Comparison of ENCODE assay signal across 8 cellular contexts in genomic region chr1:151908228-151908691, GRCh38. TPM values are rescaled to one million over a fixed set of nuclear protein-coding genes. Genes with fewer than 3 reads are reported as not detected.
DNase-seq lines count a peak whose midpoint lies in the region; ATAC-seq, FAIRE-seq and TF ChIP-seq lines count a peak whose summit lies in the region.

No MANE protein-coding gene starts in this region.

- no peaks in the 10 kb centered on the region for H3K79me2 ChIP-seq in HepG2 (ENCODE audit: insufficient read depth, low read length)

- ATAC-seq in HepG2: no peak

- H3K27ac ChIP-seq in AG04450 (ENCODE audit: low read depth, low read length): no peak overlapping the region
- H3K27ac ChIP-seq in HepG2 (ENCODE audit: extremely low read length, insufficient read depth, low read length): peak overlapping the region; percentile 74
- H3K27ac ChIP-seq in sigmoid colon: peak overlapping the region in 2 of 4 donors; percentile 81 to 88

- peaks cover 5% of the 10 kb centered on the region for H3K27me3 Mint-ChIP-seq in activated T-helper 1 cell treated with anti-CD3 and anti-CD28 coated beads, Interleukin-12 subunit alpha, Interleukin-12 subunit beta, Interleukin-2, Interleukin-4 antibody, amounts not matched to agents 30 ng/mL and 10 ng/mL and 1 ng/mL, durations not matched to agents 14 hours and 24 hours and 36 hours (ENCODE audit: insufficient read depth)

- CTCF ChIA-PET in AG04450 (lab: Charles Lee) (interaction anchor here (0.5 to 3.9 kb wide), 6 partner anchors 9 to 678 kb away, joined by 3 to 24 read pairs (median 6); no protein-coding TSS in a partner anchor), HepG2 (lab: Yijun Ruan, JAX; ENCODE audit: low intra/inter-chr PET ratio, low total read pairs) (no interaction called here)

- peak overlapping the region; percentile 80 for H3K4me3 Mint-ChIP-seq in activated T-helper 1 cell treated with anti-CD3 and anti-CD28 coated beads, Interleukin-12 subunit alpha, Interleukin-12 subunit beta, Interleukin-2, Interleukin-4 antibody, amounts not matched to agents 30 ng/mL and 10 ng/mL and 1 ng/mL, durations not matched to agents 14 hours and 24 hours and 36 hours

- no peak for TF ChIP-seq RAD21 in HepG2 (CRISPR knock-in tag; IDR thresholded peaks at IDR 0.05)

- H3K9me3 Mint-ChIP-seq in activated T-helper 1 cell treated with anti-CD3 and anti-CD28 coated beads, Interleukin-12 subunit alpha, Interleukin-12 subunit beta, Interleukin-2, Interleukin-4 antibody, amounts not matched to agents 30 ng/mL and 10 ng/mL and 1 ng/mL, durations not matched to agents 14 hours and 24 hours and 36 hours: peaks cover 35% of the 10 kb centered on the region

- H3K27ac Mint-ChIP-seq in activated T-helper 1 cell treated with anti-CD3 and anti-CD28 coated beads, Interleukin-12 subunit alpha, Interleukin-12 subunit beta, Interleukin-2, Interleukin-4 antibody, amounts not matched to agents 30 ng/mL and 10 ng/mL and 1 ng/mL, durations not matched to agents 14 hours and 24 hours and 36 hours: peak overlapping the region; percentile 73

- no peak overlapping the region for H2AFZ ChIP-seq in HepG2 (ENCODE audit: low read length)

- in situ Hi-C loops in HepG2 (cut with HindIII; ENCODE audit: extremely low pct_ligation_motif_present, low pct_unique_long_range_greater_than_20kb): no loop called here

- H3K4me3 ChIP-seq in AG04450 (ENCODE audit: low read depth, low read length) (peak overlapping the region; percentile 84), H7 (ENCODE audit: insufficient read depth, low read depth, low read length) (no peak overlapping the region; the same call in 1 of the 2 replicates), HepG2 (replicated peaks in 1 of 3; ENCODE audit: insufficient read depth in 1 of 3, low read depth in 2 of 3, low read length in 3 of 3) (peak overlapping the region; percentile 69 to 83 (median 71)), sigmoid colon (peak overlapping the region in 2 of 4 donors; percentile 59 to 66)

- H3K36me3 ChIP-seq in H7 (replicated peaks; ENCODE audit: control insufficient read depth, insufficient read depth, low read length): peaks cover 1% of the 10 kb centered on the region; the same call in 1 of the 2 replicates
- no peaks in the 10 kb centered on the region for H3K36me3 ChIP-seq in HepG2 (replicated peaks in 1 of 2; ENCODE audit: control insufficient read depth in 1 of 2, insufficient read depth in 2 of 2, low read length in 2 of 2)
- peaks cover 0 to 5% (median 0%) of the 10 kb centered on the region in 4 donors for H3K36me3 ChIP-seq in sigmoid colon

- H3K9me3 ChIP-seq in AG04450 (ENCODE audit: control insufficient read depth, insufficient read depth, low read length) (peaks cover 18% of the 10 kb centered on the region), HepG2 (ENCODE audit: low read length) (peaks cover 13% of the 10 kb centered on the region), sigmoid colon (peaks cover 0 to 1% (median 0%) of the 10 kb centered on the region in 4 donors)

- no peak for FAIRE-seq in HepG2 (lab: Jason Lieb, UNC)

- intact Hi-C loops in activated T-helper 1 cell treated with anti-CD3 and anti-CD28 coated beads, Interleukin-12 subunit alpha, Interleukin-12 subunit beta, Interleukin-2, Interleukin-4 antibody, amounts not matched to agents 30 ng/mL and 10 ng/mL and 1 ng/mL, durations not matched to agents 14 hours and 24 hours and 36 hours (cut with micrococcal nuclease): loop anchor here (2.0 to 5.0 kb wide), 3 partner anchors 17 to 296 kb away; partner anchors contain the start of genes SNX27 and TDRKH
- intact Hi-C loops in HepG2 (cut with micrococcal nuclease; ENCODE audit: unreplicated experiment) (no loop called here), sigmoid colon (cut with DNase I) (no loop called here)

- POLR2A ChIA-PET in AG04450 (lab: Yijun Ruan, JAX) (interaction anchor here (1.4 to 2.2 kb wide), 3 partner anchors 21 to 129 kb away, joined by 3 to 7 read pairs (median 6); partner anchors contain the start of gene S100A11), HepG2 (lab: Yijun Ruan, JAX) (interaction anchor here (1.0 to 1.4 kb wide), 3 partner anchors 68 to 94 kb away, joined by 4 to 8 read pairs (median 6); no protein-coding TSS in a partner anchor)

- peaks cover 2% of the 10 kb centered on the region for H3K27me3 ChIP-seq in AG04450 (ENCODE audit: control insufficient read depth, insufficient read depth, low read length)
- no peaks in the 10 kb centered on the region for H3K27me3 ChIP-seq in H7 (ENCODE audit: control insufficient read depth, insufficient read depth, low read length)
- H3K27me3 ChIP-seq in HepG2 (ENCODE audit: control insufficient read depth in 1 of 2, insufficient read depth in 2 of 2, low read length in 2 of 2): no peaks in the 10 kb centered on the region
- no peaks in the 10 kb centered on the region for H3K27me3 ChIP-seq in sigmoid colon

- no peaks in the 10 kb centered on the region for H4K20me1 ChIP-seq in HepG2 (ENCODE audit: insufficient read depth, low read length)

- H3K9ac ChIP-seq in HepG2 (ENCODE audit: insufficient read depth, low read depth, low read length): peak overlapping the region; percentile 83

- TF ChIP-seq POLR2A in HepG2 (IDR thresholded peaks at IDR 0.05; ENCODE audit: insufficient read depth in 1 of 2, low read depth in 2 of 2, low read length in 2 of 2): no peak
- no peak for TF ChIP-seq POLR2A in sigmoid colon (IDR thresholded peaks at IDR 0.05)

- peaks cover 47% of the 10 kb centered on the region for H3K36me3 Mint-ChIP-seq in activated T-helper 1 cell treated with anti-CD3 and anti-CD28 coated beads, Interleukin-12 subunit alpha, Interleukin-12 subunit beta, Interleukin-2, Interleukin-4 antibody, amounts not matched to agents 30 ng/mL and 10 ng/mL and 1 ng/mL, durations not matched to agents 14 hours and 24 hours and 36 hours (ENCODE audit: low read depth)

- peak overlapping the region; percentile 87 for H3K4me2 ChIP-seq in HepG2 (ENCODE audit: low read depth, low read length)

- TF ChIP-seq EP300 in HepG2 (IDR thresholded peaks at IDR 0.05; ENCODE audit: low read depth in 2 of 2, low read length in 2 of 2) (no peak), HepG2 (CRISPR knock-in tag; IDR thresholded peaks at IDR 0.05; ENCODE audit: borderline replicate concordance) (no peak), sigmoid colon (IDR thresholded peaks at IDR 0.05) (no peak)

- peaks cover 49% of the 10 kb centered on the region for H3K4me1 Mint-ChIP-seq in activated T-helper 1 cell treated with anti-CD3 and anti-CD28 coated beads, Interleukin-12 subunit alpha, Interleukin-12 subunit beta, Interleukin-2, Interleukin-4 antibody, amounts not matched to agents 30 ng/mL and 10 ng/mL and 1 ng/mL, durations not matched to agents 14 hours and 24 hours and 36 hours (ENCODE audit: low read depth)

- BruUV-seq in HepG2 (replicated peaks; lab: Mats Ljungman, UMichigan): no TSS peak

- 80% methylated on average over 10 of the region's 10 CpGs for WGBS in HepG2 (ENCODE audit: low lambda C conversion rate)
- 84 to 89% methylated on average over 10 of the region's 10 CpGs for WGBS in sigmoid colon, 2 donors

- peak; percentile 24; the same call in 1 of the 2 replicates for TF ChIP-seq CTCF in AG04450 (IDR thresholded peaks at IDR 0.05; ENCODE audit: low read depth, low read length)
- TF ChIP-seq CTCF in HepG2 (CRISPR knock-in tag; IDR thresholded peaks at IDR 0.05): 0 out of 2 replicates have a peak, but pooled peaks have one; percentile 12
- no peak for TF ChIP-seq CTCF in sigmoid colon (IDR thresholded peaks at IDR 0.05)

- DNase-seq in AG04450 (ENCODE audit: low read depth, low spot score): no peak
- DNase-seq in H7: peak; percentile 49
- DNase-seq in activated T-helper 1 cell treated with anti-CD3 and anti-CD28 coated beads, Interleukin-12 subunit alpha, Interleukin-12 subunit beta, Interleukin-2, Interleukin-4 antibody, amounts not matched to agents 30 ng/mL and 10 ng/mL and 1 ng/mL, durations not matched to agents 14 hours and 24 hours and 36 hours (ENCODE audit: low spot score): no peak
- peak; percentile 13 for DNase-seq in HepG2 (ENCODE audit: low spot score)
- DNase-seq in sigmoid colon: no peak
- DNase-seq in GM03348 (ENCODE audit: low spot score): no peak
- DNase-seq in kidney glomerular epithelial cell (lab: John Stamatoyannopoulos, UW): no peak
- DNase-seq in DMS79 treated with DMSO at 0.1 percent for 48 hours (lab: John Stamatoyannopoulos, UW): no peak

- H3K4me1 ChIP-seq in HepG2 (ENCODE audit: insufficient read depth, low read length) (peaks cover 7% of the 10 kb centered on the region), sigmoid colon (peaks cover 0 to 18% (median 16%) of the 10 kb centered on the region in 4 donors)

RNA-seq across cellular contexts. Expression of gene THEM4, which starts 1.1 kb away (rescaled TPM):
- 20.3 and 24.8 TPM in 2 replicates for polyA plus RNA-seq in AG04450 (2011; rRNA removed)
- polyA minus RNA-seq in AG04450 (2011; rRNA and poly(A)+ RNA removed): 6.6 and 8.3 TPM in 2 replicates
- total RNA-seq in H7 (2014; rRNA removed; shearing (Covaris generic)): 21.4 and 22.6 TPM in 2 replicates
- 24.7 and 27.5 TPM in 2 replicates for total RNA-seq in activated T-helper 1 cell treated with anti-CD3 and anti-CD28 coated beads, Interleukin-12 subunit alpha, Interleukin-12 subunit beta, Interleukin-2, Interleukin-4 antibody, amounts not matched to agents 30 ng/mL and 10 ng/mL and 1 ng/mL, durations not matched to agents 14 hours and 24 hours and 36 hours
- 10.9 and 12.8 TPM in 2 replicates for total RNA-seq in HepG2 (2016; rRNA removed; fragmentation: Illumina TruSeq; extraction: Trizol)
- 11.8 and 13.1 TPM in 2 replicates for total RNA-seq in HepG2 (2016; cell fraction: cytosol; rRNA removed; fragmentation: Illumina TruSeq; extraction: Trizol; ENCODE audit: low read depth)
- total RNA-seq in HepG2 (2016; cell fraction: insoluble cytoplasmic fraction; rRNA removed; fragmentation: Illumina TruSeq; extraction: Trizol): 10.3 and 12.6 TPM in 2 replicates
- 18.4 TPM in 2 replicates for total RNA-seq in HepG2 (2016; cell fraction: membrane; rRNA removed; fragmentation: Illumina TruSeq; extraction: Trizol)
- 4.8 and 7.4 TPM in 2 replicates for total RNA-seq in HepG2 (2016; cell fraction: nucleus; rRNA removed; fragmentation: Illumina TruSeq; extraction: Trizol)
- polyA plus RNA-seq in HepG2 (2011; rRNA removed): 11.2 and 13.9 TPM in 2 replicates
- 6.1 and 9.4 TPM in 2 replicates for polyA plus RNA-seq in HepG2 (2011; cell fraction: cytosol; rRNA removed)
- polyA plus RNA-seq in HepG2 (2011; cell fraction: nucleus; rRNA removed): 5.0 and 8.6 TPM in 2 replicates
- polyA plus RNA-seq in HepG2 (2012): 7.4 and 9.5 TPM in 2 replicates
- 17.6 and 24.8 TPM in 2 replicates for polyA plus RNA-seq in HepG2 (2016; cell fraction: cytosol; fragmentation: Illumina TruSeq; extraction: Trizol; ENCODE audit: low read depth)
- 15.4 and 16.4 TPM in 2 replicates for polyA plus RNA-seq in HepG2 (2016; cell fraction: insoluble cytoplasmic fraction; fragmentation: Illumina TruSeq; extraction: Trizol; ENCODE audit: low read depth)
- 18.9 and 19.1 TPM in 2 replicates for polyA plus RNA-seq in HepG2 (2016; cell fraction: membrane; fragmentation: Illumina TruSeq; extraction: Trizol; ENCODE audit: low read depth)
- polyA plus RNA-seq in HepG2 (2016; cell fraction: nucleus; fragmentation: Illumina TruSeq; extraction: Trizol; ENCODE audit: insufficient read depth, low read depth): 14.0 and 15.0 TPM in 2 replicates
- 4.5 and 24.8 TPM in 2 replicates for polyA minus RNA-seq in HepG2 (2011; rRNA and poly(A)+ RNA removed; ENCODE audit: low replicate concordance)
- 3.4 and 4.2 TPM in 2 replicates for polyA minus RNA-seq in HepG2 (2011; cell fraction: cytosol; rRNA and poly(A)+ RNA removed)
- polyA minus RNA-seq in HepG2 (2011; cell fraction: nucleus; rRNA and poly(A)+ RNA removed): 11.7 and 12.8 TPM in 2 replicates
- total RNA-seq in sigmoid colon: 10 to 100 TPM; 16.1 to 21.9 (median 17.3) TPM
- 10 to 100 TPM in 1 of 3 donors, 1 to 10 TPM in 2; 4.9 to 13.5 (median 5.4) TPM for polyA plus RNA-seq in sigmoid colon

RNA-seq across cellular contexts. Expression of gene THEM5, which starts 54.7 kb away (rescaled TPM):
- polyA plus RNA-seq in AG04450 (2011; rRNA removed) (not detected in 2 replicates), HepG2 (2011; rRNA removed) (not detected in 2 replicates), sigmoid colon (not detected)
- polyA minus RNA-seq in AG04450 (2011; rRNA and poly(A)+ RNA removed): not detected in 2 replicates
- not detected in 2 replicates for total RNA-seq in H7 (2014; rRNA removed; shearing (Covaris generic))
- not detected in 2 replicates for total RNA-seq in activated T-helper 1 cell treated with anti-CD3 and anti-CD28 coated beads, Interleukin-12 subunit alpha, Interleukin-12 subunit beta, Interleukin-2, Interleukin-4 antibody, amounts not matched to agents 30 ng/mL and 10 ng/mL and 1 ng/mL, durations not matched to agents 14 hours and 24 hours and 36 hours
- total RNA-seq in HepG2 (2016; rRNA removed; fragmentation: Illumina TruSeq; extraction: Trizol) (not detected in 2 replicates), sigmoid colon (not detected)
- not detected in 2 replicates for total RNA-seq in HepG2 (2016; cell fraction: cytosol; rRNA removed; fragmentation: Illumina TruSeq; extraction: Trizol; ENCODE audit: low read depth)
- total RNA-seq in HepG2 (2016; cell fraction: insoluble cytoplasmic fraction; rRNA removed; fragmentation: Illumina TruSeq; extraction: Trizol): not detected in 2 replicates
- not detected in 2 replicates for total RNA-seq in HepG2 (2016; cell fraction: membrane; rRNA removed; fragmentation: Illumina TruSeq; extraction: Trizol)
- total RNA-seq in HepG2 (2016; cell fraction: nucleus; rRNA removed; fragmentation: Illumina TruSeq; extraction: Trizol): not detected in 2 replicates
- polyA plus RNA-seq in HepG2 (2011; cell fraction: cytosol; rRNA removed): not detected in 2 replicates
- polyA plus RNA-seq in HepG2 (2011; cell fraction: nucleus; rRNA removed): not detected in 2 replicates
- not detected in 2 replicates for polyA plus RNA-seq in HepG2 (2012)
- not detected in 2 replicates for polyA plus RNA-seq in HepG2 (2016; cell fraction: cytosol; fragmentation: Illumina TruSeq; extraction: Trizol; ENCODE audit: low read depth)
- polyA plus RNA-seq in HepG2 (2016; cell fraction: insoluble cytoplasmic fraction; fragmentation: Illumina TruSeq; extraction: Trizol; ENCODE audit: low read depth): not detected in 2 replicates
- not detected in 2 replicates for polyA plus RNA-seq in HepG2 (2016; cell fraction: membrane; fragmentation: Illumina TruSeq; extraction: Trizol; ENCODE audit: low read depth)
- polyA plus RNA-seq in HepG2 (2016; cell fraction: nucleus; fragmentation: Illumina TruSeq; extraction: Trizol; ENCODE audit: insufficient read depth, low read depth): not detected in 2 replicates
- 6.5 TPM in 1 of 2 replicates, not detected in the other for polyA minus RNA-seq in HepG2 (2011; rRNA and poly(A)+ RNA removed; ENCODE audit: low replicate concordance)
- polyA minus RNA-seq in HepG2 (2011; cell fraction: cytosol; rRNA and poly(A)+ RNA removed): not detected in 2 replicates
- polyA minus RNA-seq in HepG2 (2011; cell fraction: nucleus; rRNA and poly(A)+ RNA removed): not detected in 2 replicates

Comparison
In these comparisons a context has a peak if more than half of its experiments do, and no peak if none do; other contexts are left out.
1. DNase-seq: peak in H7 (single experiment) and HepG2 (single experiment); none in AG04450 (single experiment), activated T-helper 1 cell treated with anti-CD3 and anti-CD28 coated beads, Interleukin-12 subunit alpha, Interleukin-12 subunit beta, Interleukin-2, Interleukin-4 antibody, amounts not matched to agents 30 ng/mL and 10 ng/mL and 1 ng/mL, durations not matched to agents 14 hours and 24 hours and 36 hours (single experiment), sigmoid colon (single experiment), GM03348 (single experiment), kidney glomerular epithelial cell (single experiment) and DMS79 treated with DMSO at 0.1 percent for 48 hours (single experiment).
2. CTCF ChIP-seq: peak in AG04450 (single experiment) and HepG2 (single experiment); none in sigmoid colon (0 of 4).